ENCODE assay signal across 17 cellular contexts in genomic region chr10:35276918-35277317, GRCh38.
"Had no signal": no experiment of that assay in that cellular context is flagged by ENCODE, and none has a peak within 500 bp of the region (broad histone marks: within the 10 kb centered on the region; RNA-seq: fewer than 3 reads in every experiment).

No MANE protein-coding gene starts in this region.

- H3K27me3 Mint-ChIP-seq: type B pancreatic cell had no signal

- H3K4me1 Mint-ChIP-seq: naive B cell, nephron had no signal

- ATAC-seq: heart left ventricle, left colon, left ventricle myocardium superior, right cardiac atrium had no signal

- H3K4me3 ChIP-seq: heart left ventricle, lung, smooth muscle cell, suprapubic skin, thyroid gland had no signal

- H3K4me3 Mint-ChIP-seq: naive B cell, nephron, type B pancreatic cell had no signal

- H3K9me3 ChIP-seq: suprapubic skin, thyroid gland had no signal

- H3K4me1 ChIP-seq: heart left ventricle, suprapubic skin, thyroid gland had no signal

- H3K36me3 Mint-ChIP-seq: type B pancreatic cell had no signal

- H3K4me2 ChIP-seq: smooth muscle cell had no signal

- H3K36me3 ChIP-seq: heart left ventricle, suprapubic skin, thyroid gland had no signal

- H3K27ac Mint-ChIP-seq: naive B cell, nephron, type B pancreatic cell had no signal

- DNase-seq: dermis blood vessel endothelial cell; foreskin melanocyte; heart left ventricle; hippocampal formation; left colon; left ventricle myocardium superior; mesenchymal stem cell; naive B cell; right cardiac atrium; stimulated activated CD4-positive, alpha-beta T cell treated with anti-CD3 and anti-CD28 coated beads, Interleukin-2, amount 100 ng/mL, for 48 hours; stimulated activated naive CD4-positive, alpha-beta T cell treated with Interleukin-2 at 50 U/mL for 16 hours; thyroid gland had no signal

- H3K27ac ChIP-seq: heart left ventricle, suprapubic skin, thyroid gland had no signal

- H3K27me3 ChIP-seq: heart left ventricle, suprapubic skin, thyroid gland had no signal

- H3K9me3 Mint-ChIP-seq: type B pancreatic cell had no signal
